14 cellular contexts compared by ENCODE assay signal in genomic region chr19:47445527-47445926, GRCh38. TPM values are rescaled to one million over a fixed set of nuclear protein-coding genes. Genes with fewer than 3 reads are reported as not detected.
DNase-seq lines count a peak whose midpoint lies in the region; ATAC-seq and TF ChIP-seq lines count a peak whose summit lies in the region.
"Had no signal": no experiment of that assay in that cellular context is flagged by ENCODE, and none has a peak within 500 bp of the region (broad histone marks: within the 10 kb centered on the region; RNA-seq: fewer than 3 reads in every experiment).

No MANE protein-coding gene starts in this region.

- TF ChIP-seq CTCF in CD14-positive monocyte (IDR thresholded peaks at IDR 0.05) = no peak
- TF ChIP-seq CTCF in VCaP (conservative IDR thresholded peaks at IDR 0.05) = no peak
- no peak for TF ChIP-seq CTCF in lower lobe of right lung (IDR thresholded peaks at IDR 0.05)

- peak overlapping the region; percentile 49; the same call in 1 of the 2 replicates for H3K27ac ChIP-seq in VCaP
- no peak overlapping the region for H3K27ac ChIP-seq in lower lobe of right lung
- H3K27ac ChIP-seq: heart right ventricle, sigmoid colon, uterus had no signal

- H3K4me1 ChIP-seq in lower lobe of right lung = peaks cover 22% of the 10 kb centered on the region

- H3K36me3 Mint-ChIP-seq in CD14-positive monocyte = peaks cover 6 to 12% of the 10 kb centered on the region in 2 donors

- no peaks in the 10 kb centered on the region for H3K9me3 ChIP-seq in lower lobe of right lung
- H3K9me3 ChIP-seq: heart right ventricle, sigmoid colon, uterus had no signal

- H3K36me3 ChIP-seq in lower lobe of right lung = no peaks in the 10 kb centered on the region
- H3K36me3 ChIP-seq: heart right ventricle, uterus had no signal

- H3K27me3 Mint-ChIP-seq in CD14-positive monocyte (ENCODE audit: low read depth in 3 of 3) = peaks cover 78 to 89% (median 81%) of the 10 kb centered on the region in 3 donors

- H3K27me3 ChIP-seq in lower lobe of right lung (ENCODE audit: low read depth) = peaks cover 84% of the 10 kb centered on the region

- intact Hi-C loops in CD14-positive monocyte (cut with micrococcal nuclease) (no loop called here), lower lobe of right lung (cut with DNase I) (loop anchor here (10.0 kb wide), 1 partner anchor 239 kb away; no protein-coding TSS in a partner anchor)

- ATAC-seq in lower lobe of right lung (no peak), GM21825 (IDR thresholded peaks at IDR 0.05; ENCODE audit: unreplicated experiment) (no peak), GM18517 (IDR thresholded peaks at IDR 0.05; ENCODE audit: unreplicated experiment) (no peak)

- H3K27ac Mint-ChIP-seq in CD14-positive monocyte = peak overlapping the region in 1 of 7 donors; percentile 1
- H3K27ac Mint-ChIP-seq: endodermal cell had no signal

- H3K9me3 Mint-ChIP-seq in CD14-positive monocyte = peaks cover 13 to 27% (median 22%) of the 10 kb centered on the region in 7 donors
- H3K9me3 Mint-ChIP-seq: endodermal cell had no signal

- H3K4me3 Mint-ChIP-seq in CD14-positive monocyte = peak overlapping the region; percentile 34 to 88
- H3K4me3 Mint-ChIP-seq: endodermal cell had no signal

- peaks cover 19% of the 10 kb centered on the region for H3K4me1 Mint-ChIP-seq in CD14-positive monocyte
- H3K4me1 Mint-ChIP-seq: endodermal cell had no signal

- H3K4me3 ChIP-seq in lower lobe of right lung = peak overlapping the region; percentile 6
- H3K4me3 ChIP-seq: heart right ventricle, sigmoid colon, uterus had no signal

- no peak for DNase-seq in CD14-positive monocyte (ENCODE audit: low spot score)
- peak; percentile 62 for DNase-seq in DMS 273 treated with DMSO at 0.1 percent for 48 hours (lab: John Stamatoyannopoulos, UW)
- no peak for DNase-seq in lower lobe of right lung
- no peak for DNase-seq in dedifferentiated amniotic fluid mesenchymal stem cell (ENCODE audit: extremely low spot score)
- DNase-seq: amniotic stem cell, heart right ventricle, SIG-M5, sigmoid colon had no signal

RNA-seq across cellular contexts. Expression of gene SLC8A2, which starts 26.2 kb away (rescaled TPM):
- polyA plus RNA-seq in CD14-positive monocyte = not detected
- total RNA-seq in lower lobe of right lung = 0.27 TPM
- total RNA-seq: HT1080 had no signal

RNA-seq across cellular contexts. Expression of gene MEIS3, which starts 26.2 kb away (rescaled TPM):
- not detected for polyA plus RNA-seq in CD14-positive monocyte
- total RNA-seq in lower lobe of right lung = 5.3 TPM

RNA-seq across cellular contexts. Expression of gene KPTN, which starts 38.5 kb away (rescaled TPM):
- polyA plus RNA-seq in CD14-positive monocyte = 1 to 10 TPM; 9.5 to 9.7 TPM
- 14.5 TPM for total RNA-seq in lower lobe of right lung
